Comparison of ENCODE assay signal across 24 cellular contexts in genomic region chr12:104290855-104291254, GRCh38. TPM values are rescaled to one million over a fixed set of nuclear protein-coding genes. Genes with fewer than 3 reads are reported as not detected.
A peak's percentile ranks its signal among the peaks of the same experiment; 100 is the strongest.
DNase-seq lines count a peak whose midpoint lies in the region; ATAC-seq and TF ChIP-seq lines count a peak whose summit lies in the region.
"Had no signal": no experiment of that assay in that cellular context is flagged by ENCODE, and none has a peak within 500 bp of the region (broad histone marks: within the 10 kb centered on the region; RNA-seq: fewer than 3 reads in every experiment).

No MANE protein-coding gene starts in this region.

- H2AFZ ChIP-seq in ACC112 (ENCODE audit: low read length, unreplicated experiment) = no peak overlapping the region
- H2AFZ ChIP-seq: GM23338 had no signal

- ATAC-seq in GM19467 (IDR thresholded peaks at IDR 0.05; ENCODE audit: unreplicated experiment) = no peak
- ATAC-seq: activated naive CD4-positive, alpha-beta T cell treated with anti-CD3 and anti-CD28 coated beads, Interleukin-2, amount 50 U/mL, for 72 hours; esophagus mucosa; gastrocnemius medialis; GM23338; psoas muscle; SK-N-SH treated with all-trans-retinoic acid at 6 μM for 48 hours; stimulated activated naive CD8-positive, alpha-beta T cell treated with anti-CD3 and anti-CD28 coated beads, Interleukin-15, Interleukin-2, amounts not matched to agents 100 U/mL and 50 U/mL, for 24 hours had no signal

- DNase-seq in Caki2 (ENCODE audit: low read depth) (peak; percentile 59), adipocyte (ENCODE audit: low read depth) (peak; percentile 16), neural crest cell (ENCODE audit: low read depth, low spot score) (no peak)
- DNase-seq in NK-92 treated with Interleukin-12 subunit alpha and Interleukin-12 subunit beta, amount 100 ng/mL, for 24 hours (lab: John Stamatoyannopoulos, UW) = no peak
- DNase-seq in activated naive CD8-positive, alpha-beta T cell treated with anti-CD3 and anti-CD28 coated beads for 36 hours = no peak
- DNase-seq: activated CD4-positive, alpha-beta T cell treated with anti-CD3 and anti-CD28 coated beads for 48 hours; aorta; cortex of kidney; gastrocnemius medialis; hippocampal formation; Karpas-422; NCI-H1694; psoas muscle; stimulated activated naive CD8-positive, alpha-beta T cell treated with anti-CD3 and anti-CD28 coated beads, Interleukin-15, Interleukin-2, amounts not matched to agents 100 U/mL and 50 U/mL, for 24 hours had no signal

- H3K36me3 ChIP-seq in ACC112 (ENCODE audit: insufficient read depth, low read length) = peaks cover 38% of the 10 kb centered on the region
- peaks cover 65% of the 10 kb centered on the region for H3K36me3 ChIP-seq in adipocyte (ENCODE audit: control insufficient read depth, insufficient read depth, low read length, severe bottlenecking)

- peak overlapping the region; percentile 41; the same call in 1 of the 2 replicates for H3K4me3 ChIP-seq in ACC112 (ENCODE audit: low read depth, low read length)
- peak overlapping the region; percentile 99 for H3K4me3 ChIP-seq in adipocyte (ENCODE audit: low read length)
- H3K4me3 ChIP-seq: gastrocnemius medialis had no signal

- H3K27ac ChIP-seq in ACC112 (ENCODE audit: low read depth, low read length) = no peak overlapping the region
- H3K27ac ChIP-seq: psoas muscle had no signal

- in situ Hi-C loops in Caki2 (cut with HindIII; ENCODE audit: low pct_unique_long_range_greater_than_20kb, low sequenced_read_pairs) = no loop called here

- H3K4me1 ChIP-seq in ACC112 (ENCODE audit: control insufficient read depth, insufficient read depth, low read length, unreplicated experiment) = peaks cover 44% of the 10 kb centered on the region
- peaks cover 45% of the 10 kb centered on the region for H3K4me1 ChIP-seq in adipocyte (ENCODE audit: control insufficient read depth, insufficient read depth, low read length)

- peak overlapping the region; percentile 70 for H3K4me3 Mint-ChIP-seq in neural crest cell
- H3K4me3 Mint-ChIP-seq in activated naive CD8-positive, alpha-beta T cell treated with anti-CD3 and anti-CD28 coated beads for 36 hours = no peak overlapping the region
- H3K4me3 Mint-ChIP-seq: CD14-positive monocyte, GM23338, memory B cell had no signal

- no peaks in the 10 kb centered on the region for H3K27me3 Mint-ChIP-seq in neural crest cell (ENCODE audit: low read depth)
- no peaks in the 10 kb centered on the region for H3K27me3 Mint-ChIP-seq in activated naive CD8-positive, alpha-beta T cell treated with anti-CD3 and anti-CD28 coated beads for 36 hours
- H3K27me3 Mint-ChIP-seq: memory B cell had no signal

- no peak overlapping the region for H3K27ac Mint-ChIP-seq in neural crest cell (ENCODE audit: unreplicated experiment)
- no peak overlapping the region for H3K27ac Mint-ChIP-seq in activated naive CD8-positive, alpha-beta T cell treated with anti-CD3 and anti-CD28 coated beads for 36 hours
- H3K27ac Mint-ChIP-seq: activated naive CD4-positive, alpha-beta T cell treated with anti-CD3 and anti-CD28 coated beads, Interleukin-2, amount 50 U/mL, for 72 hours; activated T-helper 1 cell treated with anti-CD3 and anti-CD28 coated beads, Interleukin-12 subunit alpha, Interleukin-12 subunit beta, Interleukin-2, Interleukin-4 antibody, amounts not matched to agents 30 ng/mL and 10 ng/mL and 1 ng/mL, durations not matched to agents 14 hours and 24 hours and 36 hours; GM23338; memory B cell had no signal

- peaks cover 55% of the 10 kb centered on the region for H3K4me1 Mint-ChIP-seq in neural crest cell
- H3K4me1 Mint-ChIP-seq in activated naive CD8-positive, alpha-beta T cell treated with anti-CD3 and anti-CD28 coated beads for 36 hours = peaks cover 25% of the 10 kb centered on the region

- peaks cover 88% of the 10 kb centered on the region for H3K79me2 ChIP-seq in ACC112 (ENCODE audit: control insufficient read depth, insufficient read depth, low read length, unreplicated experiment)

- no peaks in the 10 kb centered on the region for H3K27me3 ChIP-seq in ACC112 (ENCODE audit: insufficient read depth, low read length)
- H3K27me3 ChIP-seq in adipocyte (replicated peaks; ENCODE audit: control insufficient read depth, insufficient read depth, low read length) = no peaks in the 10 kb centered on the region
- H3K27me3 ChIP-seq: gastrocnemius medialis, neutrophil had no signal

- peak overlapping the region; percentile 79 for H3K9ac ChIP-seq in adipocyte (ENCODE audit: low read length)

- peaks cover 23% of the 10 kb centered on the region for H3K36me3 Mint-ChIP-seq in neural crest cell (ENCODE audit: low read depth)
- H3K36me3 Mint-ChIP-seq in activated naive CD8-positive, alpha-beta T cell treated with anti-CD3 and anti-CD28 coated beads for 36 hours = peaks cover 55% of the 10 kb centered on the region

- H3K9me3 ChIP-seq in adipocyte (ENCODE audit: control insufficient read depth, low read length) = no peaks in the 10 kb centered on the region
- H3K9me3 ChIP-seq: gastrocnemius medialis, neutrophil, psoas muscle had no signal

- no peaks in the 10 kb centered on the region for H3K9me3 Mint-ChIP-seq in neural crest cell
- no peaks in the 10 kb centered on the region for H3K9me3 Mint-ChIP-seq in activated naive CD8-positive, alpha-beta T cell treated with anti-CD3 and anti-CD28 coated beads for 36 hours
- H3K9me3 Mint-ChIP-seq: activated naive CD4-positive, alpha-beta T cell treated with anti-CD3 and anti-CD28 coated beads, Interleukin-2, amount 50 U/mL, for 72 hours; activated T-helper 1 cell treated with anti-CD3 and anti-CD28 coated beads, Interleukin-12 subunit alpha, Interleukin-12 subunit beta, Interleukin-2, Interleukin-4 antibody, amounts not matched to agents 30 ng/mL and 10 ng/mL and 1 ng/mL, durations not matched to agents 14 hours and 24 hours and 36 hours; GM23338; memory B cell had no signal

- TF ChIP-seq CTCF in neural crest cell (conservative IDR thresholded peaks at IDR 0.05) = no peak

RNA-seq across cellular contexts. Expression of gene EID3, which starts 12.7 kb away (rescaled TPM):
- 4.9 and 6.8 TPM in 2 replicates for total RNA-seq in Caki2 (2014; rRNA removed; shearing (Covaris generic); ENCODE audit: low replicate concordance)
- 1.8 and 3.0 TPM in 2 replicates for total RNA-seq in neural crest cell
- total RNA-seq in activated naive CD8-positive, alpha-beta T cell treated with anti-CD3 and anti-CD28 coated beads for 36 hours = 1 to 10 TPM; 5.7 to 6.4 TPM

Comparison
In these comparisons a context has a peak if more than half of its experiments do, and no peak if none do; other contexts are left out.
1. DNase-seq: peak in Caki2 (single experiment) and adipocyte (single experiment); none in neural crest cell (single experiment), NK-92 treated with Interleukin-12 subunit alpha and Interleukin-12 subunit beta, amount 100 ng/mL, for 24 hours (single experiment) and activated naive CD8-positive, alpha-beta T cell treated with anti-CD3 and anti-CD28 coated beads for 36 hours (single experiment).